10 cellular contexts compared by ENCODE assay signal in the genomic region with DNA sequence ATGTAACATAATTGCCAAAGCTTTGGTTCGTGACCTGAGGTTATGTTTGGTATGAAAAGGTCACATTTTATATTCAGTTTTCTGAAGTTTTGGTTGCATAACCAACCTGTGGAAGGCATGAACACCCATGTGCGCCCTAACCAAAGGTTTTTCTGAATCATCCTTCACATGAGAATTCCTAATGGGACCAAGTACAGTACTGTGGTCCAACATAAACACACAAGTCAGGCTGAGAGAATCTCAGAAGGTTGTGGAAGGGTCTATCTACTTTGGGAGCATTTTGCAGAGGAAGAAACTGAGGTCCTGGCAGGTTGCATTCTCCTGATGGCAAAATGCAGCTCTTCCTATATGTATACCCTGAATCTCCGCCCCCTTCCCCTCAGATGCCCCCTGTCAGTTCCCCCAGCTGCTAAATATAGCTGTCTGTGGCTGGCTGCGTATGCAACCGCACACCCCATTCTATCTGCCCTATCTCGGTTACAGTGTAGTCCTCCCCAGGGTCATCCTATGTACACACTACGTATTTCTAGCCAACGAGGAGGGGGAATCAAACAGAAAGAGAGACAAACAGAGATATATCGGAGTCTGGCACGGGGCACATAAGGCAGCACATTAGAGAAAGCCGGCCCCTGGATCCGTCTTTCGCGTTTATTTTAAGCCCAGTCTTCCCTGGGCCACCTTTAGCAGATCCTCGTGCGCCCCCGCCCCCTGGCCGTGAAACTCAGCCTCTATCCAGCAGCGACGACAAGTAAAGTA. TPM values are rescaled to one million over a fixed set of nuclear protein-coding genes. Genes with fewer than 3 reads are reported as not detected.
DNase-seq lines count a peak whose midpoint lies in the region; ATAC-seq, FAIRE-seq and TF ChIP-seq lines count a peak whose summit lies in the region.
"Had no signal": no experiment of that assay in that cellular context is flagged by ENCODE, and none has a peak within 500 bp of the region (broad histone marks: within the 10 kb centered on the region; RNA-seq: fewer than 3 reads in every experiment).

No MANE protein-coding gene starts in this region.

- no peaks in the 10 kb centered on the region for H3K27me3 ChIP-seq in ascending aorta
- no peaks in the 10 kb centered on the region for H3K27me3 ChIP-seq in thoracic aorta (replicated peaks; ENCODE audit: insufficient read depth)

- H3K27me3 Mint-ChIP-seq in T-helper 1 cell treated with Interleukin-12 subunit alpha and Interleukin-12 subunit beta and Interleukin-4 antibody, amounts not matched to agents 30 μg/mL and 1 μg/mL, for 36 hours (ENCODE audit: low read depth): peaks cover 83% of the 10 kb centered on the region

- ATAC-seq in thoracic aorta (ENCODE audit: insufficient number of reproducible peaks, low FRiP score, low read depth) (no peak), HG03159 (IDR thresholded peaks at IDR 0.05; ENCODE audit: unreplicated experiment) (no peak)

- H3K4me1 ChIP-seq in ascending aorta (peaks cover 7 to 21% of the 10 kb centered on the region in 2 donors), kidney (ENCODE audit: control insufficient read depth in 1 of 2, insufficient read depth in 1 of 2, low read depth in 1 of 2, low read length in 2 of 2) (peaks cover 0 to 8% of the 10 kb centered on the region in 2 donors), thoracic aorta (ENCODE audit: control insufficient read depth in 1 of 2, low read depth in 2 of 2) (peaks cover 11 to 43% of the 10 kb centered on the region in 2 donors)

- no peaks in the 10 kb centered on the region for H3K9me3 Mint-ChIP-seq in T-helper 1 cell treated with Interleukin-12 subunit alpha and Interleukin-12 subunit beta and Interleukin-4 antibody, amounts not matched to agents 30 μg/mL and 1 μg/mL, for 36 hours

- intact Hi-C loops in ascending aorta (cut with DNase I): loop anchor here (5.0 kb wide), 2 partner anchors 40 to 575 kb away; no protein-coding TSS in a partner anchor
- intact Hi-C loops in kidney (cut with DNase I): no loop called here

- H3K4me3 Mint-ChIP-seq in T-helper 1 cell treated with Interleukin-12 subunit alpha and Interleukin-12 subunit beta and Interleukin-4 antibody, amounts not matched to agents 30 μg/mL and 1 μg/mL, for 36 hours: peak overlapping the region; percentile 65

- no peak overlapping the region for H3K9ac ChIP-seq in kidney (ENCODE audit: low read length in 2 of 2)

- no peaks in the 10 kb centered on the region for H3K9me3 ChIP-seq in ascending aorta
- H3K9me3 ChIP-seq in kidney (ENCODE audit: control insufficient read depth in 1 of 2, low read length in 2 of 2): no peaks in the 10 kb centered on the region
- H3K9me3 ChIP-seq in thoracic aorta: no peaks in the 10 kb centered on the region

- no peaks in the 10 kb centered on the region for H3K36me3 Mint-ChIP-seq in T-helper 1 cell treated with Interleukin-12 subunit alpha and Interleukin-12 subunit beta and Interleukin-4 antibody, amounts not matched to agents 30 μg/mL and 1 μg/mL, for 36 hours (ENCODE audit: low read depth)

- H3K4me1 Mint-ChIP-seq in T-helper 1 cell treated with Interleukin-12 subunit alpha and Interleukin-12 subunit beta and Interleukin-4 antibody, amounts not matched to agents 30 μg/mL and 1 μg/mL, for 36 hours (ENCODE audit: low read depth): peaks cover 10% of the 10 kb centered on the region

- H3K4me3 ChIP-seq in ascending aorta: peak overlapping the region; percentile 64 to 75
- H3K4me3 ChIP-seq in kidney (ENCODE audit: low read length in 2 of 2): peak overlapping the region; percentile 37 to 51
- peak overlapping the region; percentile 75 for H3K4me3 ChIP-seq in thoracic aorta

- peak overlapping the region; percentile 21 to 36 for H3K27ac ChIP-seq in ascending aorta
- no peak overlapping the region for H3K27ac ChIP-seq in kidney (ENCODE audit: low read depth in 2 of 2, low read length in 2 of 2)
- peak overlapping the region in 1 of 2 donors; percentile 60 for H3K27ac ChIP-seq in thoracic aorta

- DNase-seq in T-helper 1 cell: no peak
- no peak for DNase-seq in ascending aorta (ENCODE audit: low spot score in 2 of 2)
- DNase-seq in kidney: no peak
- DNase-seq in thoracic aorta (ENCODE audit: low spot score): no peak
- DNase-seq in AG08395 (ENCODE audit: low spot score): no peak
- DNase-seq in hippocampal formation (lab: John Stamatoyannopoulos, UW): no peak
- DNase-seq: small intestine had no signal

- TF ChIP-seq CTCF in ascending aorta (IDR thresholded peaks at IDR 0.05): no peak
- no peak for TF ChIP-seq CTCF in kidney (IDR thresholded peaks at IDR 0.05; ENCODE audit: borderline replicate concordance, extremely low read depth, insufficient read depth)
- no peak for TF ChIP-seq CTCF in thoracic aorta (IDR thresholded peaks at IDR 0.05)

- H3K36me3 ChIP-seq in ascending aorta (no peaks in the 10 kb centered on the region), kidney (ENCODE audit: control insufficient read depth in 1 of 2, insufficient read depth in 2 of 2, low read length in 2 of 2) (no peaks in the 10 kb centered on the region), thoracic aorta (no peaks in the 10 kb centered on the region)

- no peak overlapping the region for H3K27ac Mint-ChIP-seq in T-helper 1 cell treated with Interleukin-12 subunit alpha and Interleukin-12 subunit beta and Interleukin-4 antibody, amounts not matched to agents 30 μg/mL and 1 μg/mL, for 36 hours

- no peak for FAIRE-seq in kidney (lab: Jason Lieb, UNC)
- FAIRE-seq: small intestine had no signal

RNA-seq across cellular contexts. Expression of a gene that starts 0.5 kb away (rescaled TPM):
- total RNA-seq in ascending aorta (3.0 TPM), kidney (5.2 TPM), thoracic aorta (1 to 10 TPM; 4.9 TPM)
- polyA plus RNA-seq in kidney (ENCODE audit: insufficient read depth, low read depth, low replicate concordance): 1.1 TPM
- total RNA-seq: A673 had no signal

Comparison
In these comparisons a context has a peak if more than half of its experiments do, and no peak if none do; other contexts are left out.
1. H3K27ac ChIP-seq: peak in ascending aorta (2 of 2); none in kidney (0 of 2).
2. Peak in every context shown above with its lines, with median percentiles within 50 percentile points of each other: H3K4me3 ChIP-seq.